15 cellular contexts compared by ENCODE assay signal in genomic region chr14:99633141-99633540, GRCh38. TPM values are rescaled to one million over a fixed set of nuclear protein-coding genes. Genes with fewer than 3 reads are reported as not detected.
DNase-seq lines count a peak whose midpoint lies in the region; ATAC-seq and TF ChIP-seq lines count a peak whose summit lies in the region.
"Had no signal": no experiment of that assay in that cellular context is flagged by ENCODE, and none has a peak within 500 bp of the region (broad histone marks: within the 10 kb centered on the region; RNA-seq: fewer than 3 reads in every experiment).

No MANE protein-coding gene starts in this region.

- no peaks in the 10 kb centered on the region for H3K9me3 Mint-ChIP-seq in naive B cell
- H3K9me3 Mint-ChIP-seq: CD4-positive, CD25-positive, alpha-beta regulatory T cell; H9 had no signal

- CTCF ChIA-PET in OCI-LY7 (lab: Charles Lee; ENCODE audit: unreplicated experiment) = interaction anchor here (0.7 to 1.1 kb wide), 2 partner anchors 9 to 16 kb away, joined by 3 read pairs; no protein-coding TSS in a partner anchor

- H2AFZ ChIP-seq in OCI-LY7 (ENCODE audit: low read length) = peak overlapping the region; percentile 56; the same call in 1 of the 2 replicates

- in situ Hi-C loops in GM13976 (cut with MboI; ENCODE audit: low sequenced_read_pairs, unreplicated experiment) = loop anchor here (10.0 kb wide), 1 partner anchor 108 kb away; no protein-coding TSS in a partner anchor

- no peak overlapping the region for H3K4me3 Mint-ChIP-seq in naive B cell
- H3K4me3 Mint-ChIP-seq: CD4-positive, CD25-positive, alpha-beta regulatory T cell; H9 had no signal

- H3K4me1 ChIP-seq in OCI-LY7 (ENCODE audit: insufficient read depth, low read length, poor library complexity, severe bottlenecking) = peaks cover 23% of the 10 kb centered on the region

- no peaks in the 10 kb centered on the region for H3K9me2 ChIP-seq in OCI-LY7 (ENCODE audit: insufficient read depth, low read length)

- no peaks in the 10 kb centered on the region for H3K9me3 ChIP-seq in OCI-LY7 (ENCODE audit: low read length)
- H3K9me3 ChIP-seq: A549 had no signal

- H3K4me1 Mint-ChIP-seq in naive B cell = peaks cover 4 to 20% (median 8%) of the 10 kb centered on the region in 3 donors

- peak overlapping the region; percentile 22 for H3K27ac ChIP-seq in OCI-LY7 (ENCODE audit: low read depth, low read length, poor library complexity, severe bottlenecking)
- H3K27ac ChIP-seq: A549, HL-60 had no signal

- H3K27me3 Mint-ChIP-seq in naive B cell = peaks cover 0 to 25% (median 22%) of the 10 kb centered on the region in 3 donors

- H3K79me2 ChIP-seq in OCI-LY7 (ENCODE audit: insufficient read depth, low read depth, low read length) = no peaks in the 10 kb centered on the region

- peak overlapping the region; percentile 43 for H3K4me2 ChIP-seq in OCI-LY7 (ENCODE audit: low read length)
- H3K4me2 ChIP-seq: A549 had no signal

- no peaks in the 10 kb centered on the region for H4K20me1 ChIP-seq in OCI-LY7 (ENCODE audit: insufficient read depth, low read length)

- TF ChIP-seq CTCF in GM13976 (IDR thresholded peaks at IDR 0.05; ENCODE audit: borderline replicate concordance, control extremely low read depth, extremely low read depth, insufficient read depth, missing control alignments) (no peak), OCI-LY7 (conservative IDR thresholded peaks at IDR 0.05; ENCODE audit: low read length) (no peak)

- no peaks in the 10 kb centered on the region for H3K36me3 ChIP-seq in OCI-LY7 (ENCODE audit: insufficient read depth, low read length)

- peak; percentile 26 for DNase-seq in GM13976 (ENCODE audit: low spot score)
- peak; percentile 59 for DNase-seq in OCI-LY7 (ENCODE audit: low spot score)
- peak; percentile 10 for DNase-seq in naive B cell
- no peak for DNase-seq in activated naive CD4-positive, alpha-beta T cell treated with anti-CD3 and anti-CD28 coated beads, Interleukin-2, amount 50 U/mL, for 16 hours
- no peak for DNase-seq in DMS53 treated with DMSO at 0.1 percent for 48 hours (lab: John Stamatoyannopoulos, UW; ENCODE audit: unreplicated experiment)
- no peak for DNase-seq in cerebellar nuclear complex (lab: John Stamatoyannopoulos, UW)
- DNase-seq: CD4-positive, CD25-positive, alpha-beta regulatory T cell; DMS 273 treated with DMSO at 0.1 percent for 48 hours; DMS79; GOT3; H9 had no signal

- POLR2A ChIA-PET in OCI-LY7 (lab: Charles Lee) = interaction anchor here (0.9 kb wide), 1 partner anchor 18 kb away, joined by 3 read pairs; no protein-coding TSS in a partner anchor

- intact Hi-C loops in OCI-LY7 (cut with micrococcal nuclease; ENCODE audit: unreplicated experiment) = no loop called here

- no peak overlapping the region for H3K4me3 ChIP-seq in OCI-LY7 (ENCODE audit: low read depth, low read length, poor library complexity, severe bottlenecking)
- H3K4me3 ChIP-seq: A549, GM12878 had no signal

- no peaks in the 10 kb centered on the region for H3K36me3 Mint-ChIP-seq in naive B cell
- H3K36me3 Mint-ChIP-seq: CD4-positive, CD25-positive, alpha-beta regulatory T cell had no signal

- H3K27ac Mint-ChIP-seq in naive B cell = no peak overlapping the region
- H3K27ac Mint-ChIP-seq: CD4-positive, CD25-positive, alpha-beta regulatory T cell had no signal

- no TSS peak for BruUV-seq in OCI-LY7 (replicated peaks; lab: Mats Ljungman, UMichigan)

- ATAC-seq in naive B cell (ENCODE audit: low read depth in 2 of 2) (no peak), HG03159 (IDR thresholded peaks at IDR 0.05; ENCODE audit: unreplicated experiment) (no peak)
- ATAC-seq: A549 had no signal

RNA-seq across cellular contexts. Expression of gene HHIPL1, which starts 11.8 kb away (rescaled TPM):
- total RNA-seq in OCI-LY7 (2014; rRNA removed; shearing (Covaris generic)) = 0.25 and 1.5 TPM in 2 replicates
- total RNA-seq in OCI-LY7 (2022) = 0.61 and 0.72 TPM in 2 replicates
- under 1 TPM in 1 of 6 donors, not detected in 5; 0.13 TPM for polyA plus RNA-seq in naive B cell (ENCODE audit: low read depth in 6 of 6)
- total RNA-seq: CD4-positive, CD25-positive, alpha-beta regulatory T cell; GM12878 had no signal

RNA-seq across cellular contexts. Expression of gene CCDC85C, which starts 29.1 kb away (rescaled TPM):
- total RNA-seq in OCI-LY7 (2014; rRNA removed; shearing (Covaris generic)) = 3.6 and 6.4 TPM in 2 replicates
- total RNA-seq in OCI-LY7 (2022) = 14.6 and 15.0 TPM in 2 replicates
- polyA plus RNA-seq in naive B cell (ENCODE audit: low read depth in 6 of 6) = under 1 TPM; 0.05 to 0.28 (median 0.24) TPM

RNA-seq across cellular contexts. Expression of gene CYP46A1, which starts 51.0 kb away (rescaled TPM):
- 2.0 and 4.1 TPM in 2 replicates for total RNA-seq in OCI-LY7 (2014; rRNA removed; shearing (Covaris generic))
- total RNA-seq in OCI-LY7 (2022) = 10.8 and 11.0 TPM in 2 replicates
- not detected for polyA plus RNA-seq in naive B cell (ENCODE audit: low read depth in 6 of 6)
- total RNA-seq: CD4-positive, CD25-positive, alpha-beta regulatory T cell; GM12878 had no signal
- polyA plus RNA-seq: CD4-positive, CD25-positive, alpha-beta regulatory T cell had no signal

Comparison
In these comparisons a context has a peak if more than half of its experiments do, and no peak if none do; other contexts are left out.
1. DNase-seq: peak in GM13976 (single experiment), OCI-LY7 (single experiment) and naive B cell (single experiment); none in activated naive CD4-positive, alpha-beta T cell treated with anti-CD3 and anti-CD28 coated beads, Interleukin-2, amount 50 U/mL, for 16 hours (single experiment), DMS53 treated with DMSO at 0.1 percent for 48 hours (single experiment) and cerebellar nuclear complex (0 of 2).